13 cellular contexts compared by ENCODE assay signal in genomic region chr10:43965033-43965917, GRCh38.
DNase-seq lines count a peak whose midpoint lies in the region; ATAC-seq, FAIRE-seq and TF ChIP-seq lines count a peak whose summit lies in the region.
"Had no signal": no experiment of that assay in that cellular context is flagged by ENCODE, and none has a peak within 500 bp of the region (broad histone marks: within the 10 kb centered on the region; RNA-seq: fewer than 3 reads in every experiment).

No MANE protein-coding gene starts in this region.

- peaks cover 6% of the 10 kb centered on the region for H3K4me1 ChIP-seq in endothelial cell of umbilical vein (ENCODE audit: control insufficient read depth, extremely low read depth, insufficient read depth, low read length)
- peaks cover 9% of the 10 kb centered on the region for H3K4me1 ChIP-seq in psoas muscle

- H3K4me3 ChIP-seq in endothelial cell of umbilical vein (replicated peaks in 1 of 3; ENCODE audit: insufficient read depth in 1 of 3, low read depth in 1 of 3, low read length in 3 of 3) (no peak overlapping the region), psoas muscle (no peak overlapping the region)

- BruUV-seq in endothelial cell of umbilical vein (replicated peaks; lab: Mats Ljungman, UMichigan): no TSS peak

- no peak for TF ChIP-seq CTCF in endothelial cell of umbilical vein (IDR thresholded peaks at IDR 0.05; ENCODE audit: extremely low read depth in 1 of 2, insufficient read depth in 1 of 2, low read depth in 1 of 2, low read length in 2 of 2)
- TF ChIP-seq CTCF in psoas muscle (IDR thresholded peaks at IDR 0.05): no peak

- H3K9me1 ChIP-seq in endothelial cell of umbilical vein (replicated peaks; ENCODE audit: control insufficient read depth, extremely low read depth, insufficient read depth, low read length): no peaks in the 10 kb centered on the region

- H3K9me3 ChIP-seq in endothelial cell of umbilical vein (replicated peaks; ENCODE audit: control insufficient read depth, insufficient read depth, low read length) (no peaks in the 10 kb centered on the region), psoas muscle (no peaks in the 10 kb centered on the region)
- H3K9me3 ChIP-seq: neutrophil had no signal

- no peaks in the 10 kb centered on the region for H3K79me2 ChIP-seq in endothelial cell of umbilical vein (ENCODE audit: control insufficient read depth, insufficient read depth, low read length)

- intact Hi-C loops in endothelial cell of umbilical vein (cut with micrococcal nuclease) (loop anchor here (1.0 kb wide), 1 partner anchor 275 kb away; no protein-coding TSS in a partner anchor), psoas muscle (cut with DNase I) (no loop called here)

- H3K27ac ChIP-seq in endothelial cell of umbilical vein (ENCODE audit: insufficient read depth, low read depth, low read length) (no peak overlapping the region), psoas muscle (peak overlapping the region; percentile 46)
- H3K27ac ChIP-seq: neutrophil had no signal

- dilution Hi-C loops in endothelial cell of umbilical vein (cut with MboI; ENCODE audit: extremely low pct_ligation_motif_present, low sequenced_read_pairs): no loop called here

- TF ChIP-seq POLR2A in endothelial cell of umbilical vein (IDR thresholded peaks at IDR 0.05; ENCODE audit: low read depth, low read length): no peak

- H4K20me1 ChIP-seq in endothelial cell of umbilical vein (replicated peaks; ENCODE audit: control insufficient read depth, extremely low read depth, insufficient read depth, low read length): no peaks in the 10 kb centered on the region

- peak overlapping the region; percentile 34 for H3K4me2 ChIP-seq in endothelial cell of umbilical vein (ENCODE audit: insufficient read depth, low read length)

- POLR2A ChIA-PET in endothelial cell of umbilical vein (lab: Charles Lee): no interaction called here

- 43 to 47% (median 47%) methylated on average over 14 of the region's 14 CpGs for WGBS in psoas muscle, 3 donors

- DNase-seq in GM03348 (ENCODE audit: low spot score): peak; percentile 74
- DNase-seq in endothelial cell of umbilical vein (ENCODE audit: low read depth, low spot score): peak; percentile 46
- no peak for DNase-seq in psoas muscle
- DNase-seq in DMS53 treated with DMSO at 0.1 percent for 48 hours (lab: John Stamatoyannopoulos, UW; ENCODE audit: unreplicated experiment): no peak
- DNase-seq in NCI-H1436 treated with DMSO at 0.1 percent for 48 hours (lab: John Stamatoyannopoulos, UW): no peak
- no peak for DNase-seq in stimulated activated CD4-positive, alpha-beta T cell treated with anti-CD3 and anti-CD28 coated beads, Interleukin-4, amount 100 ng/mL, for 1 hour
- DNase-seq: NCI-H1417 had no signal

- no peak overlapping the region for H3K9ac ChIP-seq in endothelial cell of umbilical vein (replicated peaks; ENCODE audit: extremely low read depth, insufficient read depth, low read length)

- peak overlapping the region; percentile 57 for H2AFZ ChIP-seq in endothelial cell of umbilical vein (ENCODE audit: low read depth, low read length)

- CTCF ChIA-PET in endothelial cell of umbilical vein (lab: Charles Lee): interaction anchor here (1.0 kb wide), 2 partner anchors 60 to 279 kb away, joined by 3 read pairs; no protein-coding TSS in a partner anchor

- H3K27me3 ChIP-seq in endothelial cell of umbilical vein (ENCODE audit: control insufficient read depth in 2 of 2, insufficient read depth in 2 of 2, low read length in 2 of 2) (no peaks in the 10 kb centered on the region), psoas muscle (ENCODE audit: insufficient read depth in 3 of 3, low read length in 2 of 3) (no peaks in the 10 kb centered on the region)

- ATAC-seq in HG03196 (IDR thresholded peaks at IDR 0.05; ENCODE audit: unreplicated experiment) (peak; percentile 54), psoas muscle (no peak), HG02885 (IDR thresholded peaks at IDR 0.05; ENCODE audit: poor library complexity, unreplicated experiment) (no peak)
- ATAC-seq: activated T-helper 17 cell treated with anti-CD3 and anti-CD28 coated beads, Interleukin-2, amount 50 U/mL, for 72 hours; HCT116; stimulated activated effector memory CD8-positive, alpha-beta T cell treated with anti-CD3 and anti-CD28 coated beads, Interleukin-12 subunit alpha, Interleukin-12 subunit beta, amount 100 ng/mL, for 72 hours had no signal

- H3K36me3 ChIP-seq in endothelial cell of umbilical vein (ENCODE audit: control insufficient read depth in 2 of 2, extremely low read depth in 1 of 2, insufficient read depth in 2 of 2, low read length in 2 of 2) (no peaks in the 10 kb centered on the region), psoas muscle (ENCODE audit: insufficient read depth in 1 of 2, low read depth in 1 of 2) (no peaks in the 10 kb centered on the region)
- H3K36me3 ChIP-seq: neutrophil had no signal

- FAIRE-seq in endothelial cell of umbilical vein (lab: Jason Lieb, UNC): peak; percentile 50

TF ChIP-seq in endothelial cell of umbilical vein, 7 proteins besides CTCF, POLR2A, EP300 and RAD21:
- TF ChIP-seq EZH2 (IDR thresholded peaks at IDR 0.05; ENCODE audit: borderline replicate concordance, low read depth, low read length, severe bottlenecking) (no peak), MYC (IDR thresholded peaks at IDR 0.05; ENCODE audit: low read depth, low read length) (no peak), GATA2 (IDR thresholded peaks at IDR 0.05; ENCODE audit: insufficient read depth, insufficient read length, low read depth, low read length) (no peak), JUN (IDR thresholded peaks at IDR 0.05; ENCODE audit: borderline replicate concordance, insufficient read depth, insufficient read length, low read depth) (no peak), FOS (IDR thresholded peaks at IDR 0.05; ENCODE audit: borderline replicate concordance, insufficient read depth, low read length) (no peak), POLR2AphosphoS5 (IDR thresholded peaks at IDR 0.05; ENCODE audit: insufficient read depth, low read depth, low read length) (no peak)
- TF ChIP-seq, protein P1, sequence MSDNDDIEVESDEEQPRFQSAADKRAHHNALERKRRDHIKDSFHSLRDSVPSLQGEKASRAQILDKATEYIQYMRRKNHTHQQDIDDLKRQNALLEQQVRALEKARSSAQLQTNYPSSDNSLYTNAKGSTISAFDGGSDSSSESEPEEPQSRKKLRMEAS (IDR thresholded peaks at IDR 0.05; ENCODE audit: insufficient read depth, insufficient read length): no peak

Comparison
In these comparisons a context has a peak if more than half of its experiments do, and no peak if none do; other contexts are left out.
1. DNase-seq: peak in GM03348 (single experiment) and endothelial cell of umbilical vein (single experiment); none in psoas muscle (0 of 2), DMS53 treated with DMSO at 0.1 percent for 48 hours (single experiment), NCI-H1436 treated with DMSO at 0.1 percent for 48 hours (single experiment) and stimulated activated CD4-positive, alpha-beta T cell treated with anti-CD3 and anti-CD28 coated beads, Interleukin-4, amount 100 ng/mL, for 1 hour (single experiment).